10 cellular contexts compared by ENCODE assay signal in the genomic region with DNA sequence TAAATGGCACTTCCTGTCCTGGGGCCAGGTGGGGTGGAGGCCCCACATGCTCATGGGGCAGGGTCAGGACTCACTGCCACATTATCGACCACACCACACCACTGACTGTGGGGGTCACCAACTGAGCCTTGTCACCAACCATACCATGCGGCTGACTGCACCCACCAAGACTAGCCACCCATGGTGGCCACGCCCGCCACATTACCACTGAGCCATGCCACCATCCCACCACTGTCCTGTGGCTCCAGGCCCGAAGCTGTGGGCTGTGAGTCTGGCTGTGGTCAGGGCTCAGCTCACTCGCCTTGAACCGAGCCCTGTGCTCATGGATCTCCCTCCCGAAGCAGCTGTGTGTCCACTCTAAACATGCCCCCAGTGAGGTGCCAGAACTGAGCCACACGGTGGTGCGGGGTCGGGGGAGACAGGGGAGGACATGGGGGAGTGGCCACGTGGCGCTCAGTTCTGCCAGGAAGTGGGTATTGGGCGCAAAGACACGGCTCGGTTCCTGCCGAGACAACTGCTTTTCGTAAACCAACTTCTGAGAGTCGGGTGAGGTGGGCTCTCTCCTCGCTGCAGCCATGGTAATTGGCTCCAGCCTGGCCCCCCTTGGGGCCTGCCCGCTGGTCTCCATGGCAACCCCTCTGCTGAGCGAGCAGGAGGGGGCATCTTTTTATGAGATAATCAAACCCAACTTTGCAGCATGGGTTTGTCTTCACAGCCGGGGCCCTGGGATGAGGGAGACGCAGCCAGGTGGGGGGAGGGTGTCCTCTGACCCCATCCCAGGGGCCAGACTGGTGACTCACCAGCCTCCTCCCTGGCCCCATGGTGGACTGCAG. TPM values are rescaled to one million over a fixed set of nuclear protein-coding genes. Genes with fewer than 3 reads are reported as not detected.
DNase-seq lines count a peak whose midpoint lies in the region; ATAC-seq, FAIRE-seq and TF ChIP-seq lines count a peak whose summit lies in the region.
"Had no signal": no experiment of that assay in that cellular context is flagged by ENCODE, and none has a peak within 500 bp of the region (broad histone marks: within the 10 kb centered on the region; RNA-seq: fewer than 3 reads in every experiment).

No MANE protein-coding gene starts in this region.

- H3K4me1 Mint-ChIP-seq in T-helper 17 cell: peaks cover 29% of the 10 kb centered on the region

- H3K27me3 ChIP-seq in osteoblast (ENCODE audit: insufficient read depth, low read length) (no peaks in the 10 kb centered on the region), pancreas (no peaks in the 10 kb centered on the region)
- H3K27me3 ChIP-seq: cardiac muscle cell had no signal

- peak; percentile 50 for ATAC-seq in T-helper 17 cell
- ATAC-seq in GM19035 (IDR thresholded peaks at IDR 0.05; ENCODE audit: unreplicated experiment): no peak
- no peak for ATAC-seq in pancreas
- ATAC-seq in GM18867 (IDR thresholded peaks at IDR 0.05; ENCODE audit: unreplicated experiment): no peak
- ATAC-seq: left colon had no signal

- DNase-seq in GM19238 (ENCODE audit: insufficient read length, low spot score) (peak; percentile 54), T-helper 17 cell (peak in 1 of 3 donors; percentile 28), osteoblast (ENCODE audit: insufficient read length, low spot score, missing footprints) (no peak), SIG-M5 (lab: John Stamatoyannopoulos, UW) (no peak), pancreas (no peak)
- DNase-seq in activated naive CD4-positive, alpha-beta T cell treated with anti-CD3 and anti-CD28 coated beads, Interleukin-2, amount 50 U/mL, for 16 hours: peak; percentile 46

- no peaks in the 10 kb centered on the region for H3K9me3 ChIP-seq in T-helper 17 cell (ENCODE audit: control insufficient read depth, low read length, poor library complexity, severe bottlenecking)
- H3K9me3 ChIP-seq in osteoblast (ENCODE audit: low read depth, low read length): no peaks in the 10 kb centered on the region
- H3K9me3 ChIP-seq in pancreas: no peaks in the 10 kb centered on the region

- H2AFZ ChIP-seq in osteoblast (ENCODE audit: low read length): peak overlapping the region; percentile 47

- peaks cover 14% of the 10 kb centered on the region for H3K4me1 ChIP-seq in osteoblast (ENCODE audit: insufficient read depth, low read length)
- peaks cover 9 to 14% (median 11%) of the 10 kb centered on the region in 3 donors for H3K4me1 ChIP-seq in pancreas

- no peaks in the 10 kb centered on the region for H3K79me2 ChIP-seq in osteoblast (ENCODE audit: insufficient read depth, low read length)

- peak overlapping the region; percentile 90 for H3K27ac Mint-ChIP-seq in T-helper 17 cell

- TF ChIP-seq CTCF in osteoblast (IDR thresholded peaks at IDR 0.05; ENCODE audit: extremely low read depth, low read depth, low read length): no peak
- no peak for TF ChIP-seq CTCF in pancreas (IDR thresholded peaks at IDR 0.05)

- no peak overlapping the region for H3K4me2 ChIP-seq in osteoblast (ENCODE audit: insufficient read depth, low read length)

- peak overlapping the region; percentile 88 for H3K4me3 Mint-ChIP-seq in T-helper 17 cell

- no peaks in the 10 kb centered on the region for H3K36me3 Mint-ChIP-seq in T-helper 17 cell (ENCODE audit: low read depth)

- H3K36me3 ChIP-seq in osteoblast (ENCODE audit: insufficient read depth, low read length) (no peaks in the 10 kb centered on the region), pancreas (no peaks in the 10 kb centered on the region)
- H3K36me3 ChIP-seq: cardiac muscle cell had no signal

- H4K20me1 ChIP-seq in osteoblast (ENCODE audit: insufficient read depth, low read length): no peaks in the 10 kb centered on the region

- intact Hi-C loops in pancreas (cut with DNase I): no loop called here

- no peaks in the 10 kb centered on the region for H3K27me3 Mint-ChIP-seq in T-helper 17 cell

- FAIRE-seq in pancreas (lab: Jason Lieb, UNC): no peak

- H3K4me3 ChIP-seq in osteoblast (ENCODE audit: insufficient read depth, low read length) (no peak overlapping the region), pancreas (no peak overlapping the region)
- H3K4me3 ChIP-seq: cardiac muscle cell had no signal

- 88 to 89% methylated on average over 23 to 24 of the region's 24 CpGs for WGBS in pancreas, 2 donors

- H3K27ac ChIP-seq in osteoblast (ENCODE audit: low read depth, low read length) (no peak overlapping the region), pancreas (no peak overlapping the region)
- H3K27ac ChIP-seq: cardiac muscle cell had no signal

RNA-seq across cellular contexts. Expression of a gene that starts 23.2 kb away (rescaled TPM):
- total RNA-seq in T-helper 17 cell (1 to 10 TPM in 1 of 2 donors, under 1 TPM in 1; 0.68 to 2.1 TPM), osteoblast (under 0.01 and 0.29 TPM in 2 replicates), pancreas (1 to 10 TPM in 5 of 6 donors, under 1 TPM in 1; 0.88 to 7.4 (median 1.9) TPM)
- polyA plus RNA-seq in pancreas: 1 to 10 TPM; 1.7 TPM

Comparison
In these comparisons a context has a peak if more than half of its experiments do, and no peak if none do; other contexts are left out.
1. DNase-seq: peak in GM19238 (single experiment) and activated naive CD4-positive, alpha-beta T cell treated with anti-CD3 and anti-CD28 coated beads, Interleukin-2, amount 50 U/mL, for 16 hours (single experiment); none in osteoblast (single experiment), SIG-M5 (single experiment) and pancreas (0 of 6).